Comparison of ENCODE assay signal across 2 cellular contexts in the genomic region with DNA sequence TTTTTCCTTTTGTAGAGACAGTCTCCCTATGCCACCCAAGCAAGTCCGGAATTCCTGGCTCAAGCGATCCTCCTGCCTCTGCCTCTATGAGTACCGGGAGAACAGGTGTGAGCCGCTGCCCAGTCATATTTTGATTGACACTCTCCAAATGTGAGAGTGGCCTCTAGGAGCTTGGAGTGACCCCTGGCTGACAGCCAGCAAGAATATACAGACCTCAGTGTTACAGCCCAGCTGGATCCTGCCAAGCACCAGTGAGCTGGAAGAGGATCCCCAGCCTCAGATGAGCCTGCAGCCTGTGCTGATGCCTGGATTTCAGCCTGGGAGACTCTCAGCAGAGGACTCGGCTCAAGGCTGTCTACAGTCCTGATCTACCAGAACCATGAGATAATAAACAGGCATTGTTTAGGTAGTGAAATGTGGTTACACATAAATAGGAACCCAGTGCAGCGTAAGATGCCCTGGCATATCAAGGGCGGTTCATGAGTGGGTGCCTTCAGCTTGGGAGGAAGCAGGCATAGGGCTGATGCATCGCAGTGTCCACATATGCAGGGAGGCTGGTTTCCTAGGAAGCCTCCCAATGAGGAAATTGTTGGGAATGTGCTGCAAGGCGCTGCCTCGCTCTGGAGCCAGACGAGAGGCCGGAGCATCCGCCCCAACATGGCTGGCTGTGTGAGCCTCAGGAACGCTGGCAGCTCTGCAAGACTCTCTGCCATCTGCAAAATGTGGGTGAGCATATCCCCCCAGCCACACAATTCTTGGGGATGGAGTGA.
TF ChIP-seq lines count a peak whose summit lies in the region.

No MANE protein-coding gene starts in this region.

TF ChIP-seq in IMR-90, 13 proteins besides CTCF, POLR2A, EP300 and RAD21:
- no peak for TF ChIP-seq MXI1 (IDR thresholded peaks at IDR 0.05; ENCODE audit: borderline replicate concordance, low read depth, low read length)
- TF ChIP-seq RFX5 (IDR thresholded peaks at IDR 0.05; ENCODE audit: low read depth, low read length), result no peak
- no peak for TF ChIP-seq MAZ (IDR thresholded peaks at IDR 0.05; ENCODE audit: borderline replicate concordance, low read depth, low read length)
- no peak for TF ChIP-seq NFE2L2 (IDR thresholded peaks at IDR 0.05; ENCODE audit: low read depth, low read length)
- TF ChIP-seq, protein P1, sequence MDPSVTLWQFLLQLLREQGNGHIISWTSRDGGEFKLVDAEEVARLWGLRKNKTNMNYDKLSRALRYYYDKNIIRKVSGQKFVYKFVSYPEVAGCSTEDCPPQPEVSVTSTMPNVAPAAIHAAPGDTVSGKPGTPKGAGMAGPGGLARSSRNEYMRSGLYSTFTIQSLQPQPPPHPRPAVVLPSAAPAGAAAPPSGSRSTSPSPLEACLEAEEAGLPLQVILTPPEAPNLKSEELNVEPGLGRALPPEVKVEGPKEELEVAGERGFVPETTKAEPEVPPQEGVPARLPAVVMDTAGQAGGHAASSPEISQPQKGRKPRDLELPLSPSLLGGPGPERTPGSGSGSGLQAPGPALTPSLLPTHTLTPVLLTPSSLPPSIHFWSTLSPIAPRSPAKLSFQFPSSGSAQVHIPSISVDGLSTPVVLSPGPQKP (IDR thresholded peaks at IDR 0.05; ENCODE audit: borderline replicate concordance, low read depth, low read length), result no peak
- TF ChIP-seq RCOR1 (IDR thresholded peaks at IDR 0.05; ENCODE audit: insufficient replicate concordance, low read length), result no peak
- no peak for TF ChIP-seq CEBPB (IDR thresholded peaks at IDR 0.05; ENCODE audit: low read depth, low read length)
- no peak for TF ChIP-seq BHLHE40 (IDR thresholded peaks at IDR 0.05; ENCODE audit: low read depth, low read length)
- no peak for TF ChIP-seq CHD1 (IDR thresholded peaks at IDR 0.05; ENCODE audit: low read depth, low read length)
- TF ChIP-seq MAFK (IDR thresholded peaks at IDR 0.05; ENCODE audit: low read depth, low read length), result no peak
- TF ChIP-seq, protein P2, sequence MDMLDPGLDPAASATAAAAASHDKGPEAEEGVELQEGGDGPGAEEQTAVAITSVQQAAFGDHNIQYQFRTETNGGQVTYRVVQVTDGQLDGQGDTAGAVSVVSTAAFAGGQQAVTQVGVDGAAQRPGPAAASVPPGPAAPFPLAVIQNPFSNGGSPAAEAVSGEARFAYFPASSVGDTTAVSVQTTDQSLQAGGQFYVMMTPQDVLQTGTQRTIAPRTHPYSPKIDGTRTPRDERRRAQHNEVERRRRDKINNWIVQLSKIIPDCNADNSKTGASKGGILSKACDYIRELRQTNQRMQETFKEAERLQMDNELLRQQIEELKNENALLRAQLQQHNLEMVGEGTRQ (IDR thresholded peaks at IDR 0.05; ENCODE audit: low read depth, low read length), result no peak
- no peak for TF ChIP-seq SMC3 (IDR thresholded peaks at IDR 0.05; ENCODE audit: low read depth, low read length)
TF ChIP-seq in IMR-90: peak in this region for 0.

TF ChIP-seq in K562, 482 proteins besides CTCF, POLR2A, EP300 and RAD21:
- TF ChIP-seq, protein P3, sequence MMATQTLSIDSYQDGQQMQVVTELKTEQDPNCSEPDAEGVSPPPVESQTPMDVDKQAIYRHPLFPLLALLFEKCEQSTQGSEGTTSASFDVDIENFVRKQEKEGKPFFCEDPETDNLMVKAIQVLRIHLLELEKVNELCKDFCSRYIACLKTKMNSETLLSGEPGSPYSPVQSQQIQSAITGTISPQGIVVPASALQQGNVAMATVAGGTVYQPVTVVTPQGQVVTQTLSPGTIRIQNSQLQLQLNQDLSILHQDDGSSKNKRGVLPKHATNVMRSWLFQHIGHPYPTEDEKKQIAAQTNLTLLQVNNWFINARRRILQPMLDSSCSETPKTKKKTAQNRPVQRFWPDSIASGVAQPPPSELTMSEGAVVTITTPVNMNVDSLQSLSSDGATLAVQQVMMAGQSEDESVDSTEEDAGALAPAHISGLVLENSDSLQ (IDR thresholded peaks at IDR 0.05), result peak; percentile 36; the same call in 1 of the 2 replicates
- TF ChIP-seq, protein P4, sequence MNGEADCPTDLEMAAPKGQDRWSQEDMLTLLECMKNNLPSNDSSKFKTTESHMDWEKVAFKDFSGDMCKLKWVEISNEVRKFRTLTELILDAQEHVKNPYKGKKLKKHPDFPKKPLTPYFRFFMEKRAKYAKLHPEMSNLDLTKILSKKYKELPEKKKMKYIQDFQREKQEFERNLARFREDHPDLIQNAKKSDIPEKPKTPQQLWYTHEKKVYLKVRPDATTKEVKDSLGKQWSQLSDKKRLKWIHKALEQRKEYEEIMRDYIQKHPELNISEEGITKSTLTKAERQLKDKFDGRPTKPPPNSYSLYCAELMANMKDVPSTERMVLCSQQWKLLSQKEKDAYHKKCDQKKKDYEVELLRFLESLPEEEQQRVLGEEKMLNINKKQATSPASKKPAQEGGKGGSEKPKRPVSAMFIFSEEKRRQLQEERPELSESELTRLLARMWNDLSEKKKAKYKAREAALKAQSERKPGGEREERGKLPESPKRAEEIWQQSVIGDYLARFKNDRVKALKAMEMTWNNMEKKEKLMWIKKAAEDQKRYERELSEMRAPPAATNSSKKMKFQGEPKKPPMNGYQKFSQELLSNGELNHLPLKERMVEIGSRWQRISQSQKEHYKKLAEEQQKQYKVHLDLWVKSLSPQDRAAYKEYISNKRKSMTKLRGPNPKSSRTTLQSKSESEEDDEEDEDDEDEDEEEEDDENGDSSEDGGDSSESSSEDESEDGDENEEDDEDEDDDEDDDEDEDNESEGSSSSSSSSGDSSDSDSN (IDR thresholded peaks at IDR 0.05; ENCODE audit: borderline replicate concordance in 1 of 2, low read depth in 2 of 2, low read length in 2 of 2), result no peak
- TF ChIP-seq NR1H2 (CRISPR knock-in tag; IDR thresholded peaks at IDR 0.05), result no peak
- TF ChIP-seq, protein P5, sequence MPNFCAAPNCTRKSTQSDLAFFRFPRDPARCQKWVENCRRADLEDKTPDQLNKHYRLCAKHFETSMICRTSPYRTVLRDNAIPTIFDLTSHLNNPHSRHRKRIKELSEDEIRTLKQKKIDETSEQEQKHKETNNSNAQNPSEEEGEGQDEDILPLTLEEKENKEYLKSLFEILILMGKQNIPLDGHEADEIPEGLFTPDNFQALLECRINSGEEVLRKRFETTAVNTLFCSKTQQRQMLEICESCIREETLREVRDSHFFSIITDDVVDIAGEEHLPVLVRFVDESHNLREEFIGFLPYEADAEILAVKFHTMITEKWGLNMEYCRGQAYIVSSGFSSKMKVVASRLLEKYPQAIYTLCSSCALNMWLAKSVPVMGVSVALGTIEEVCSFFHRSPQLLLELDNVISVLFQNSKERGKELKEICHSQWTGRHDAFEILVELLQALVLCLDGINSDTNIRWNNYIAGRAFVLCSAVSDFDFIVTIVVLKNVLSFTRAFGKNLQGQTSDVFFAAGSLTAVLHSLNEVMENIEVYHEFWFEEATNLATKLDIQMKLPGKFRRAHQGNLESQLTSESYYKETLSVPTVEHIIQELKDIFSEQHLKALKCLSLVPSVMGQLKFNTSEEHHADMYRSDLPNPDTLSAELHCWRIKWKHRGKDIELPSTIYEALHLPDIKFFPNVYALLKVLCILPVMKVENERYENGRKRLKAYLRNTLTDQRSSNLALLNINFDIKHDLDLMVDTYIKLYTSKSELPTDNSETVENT (CRISPR knock-in tag; IDR thresholded peaks at IDR 0.05), result no peak
TF ChIP-seq in K562: peak in this region for 1.
